In genomic region chrX:63740382-63740781, GRCh38 we compare ENCODE assay signal across 20 cellular contexts. TPM values are rescaled to one million over a fixed set of nuclear protein-coding genes. Genes with fewer than 3 reads are reported as not detected.
A peak's percentile ranks its signal among the peaks of the same experiment; 100 is the strongest.
DNase-seq lines count a peak whose midpoint lies in the region; ATAC-seq, FAIRE-seq and TF ChIP-seq lines count a peak whose summit lies in the region.
"Had no signal": no experiment of that assay in that cellular context is flagged by ENCODE, and none has a peak within 500 bp of the region (broad histone marks: within the 10 kb centered on the region; RNA-seq: fewer than 3 reads in every experiment).

No MANE protein-coding gene starts in this region.

- no peak overlapping the region for H3K4me3 Mint-ChIP-seq in activated CD8-positive, alpha-beta memory T cell treated with anti-CD3 and anti-CD28 coated beads, Interleukin-2, amount 10 ng/mL, durations not matched to agents 7 days and 5 days
- no peak overlapping the region for H3K4me3 Mint-ChIP-seq in stimulated activated effector memory CD8-positive, alpha-beta T cell treated with anti-CD3 and anti-CD28 coated beads, Interleukin-12 subunit alpha, Interleukin-12 subunit beta, amount 100 ng/mL, for 72 hours
- H3K4me3 Mint-ChIP-seq: naive thymus-derived CD4-positive, alpha-beta T cell had no signal

- TF ChIP-seq RAD21 in HepG2 (CRISPR knock-in tag; IDR thresholded peaks at IDR 0.05): no peak

- H3K4me2 ChIP-seq in HepG2 (ENCODE audit: low read depth, low read length): no peak overlapping the region

- no peaks in the 10 kb centered on the region for H3K9me3 ChIP-seq in HepG2 (ENCODE audit: low read length)

- no peaks in the 10 kb centered on the region for H3K79me2 ChIP-seq in HepG2 (ENCODE audit: insufficient read depth, low read length)

- TF ChIP-seq CTCF in HepG2 (CRISPR knock-in tag; IDR thresholded peaks at IDR 0.05): no peak

- H3K27me3 Mint-ChIP-seq in activated CD8-positive, alpha-beta memory T cell treated with anti-CD3 and anti-CD28 coated beads, Interleukin-2, amount 10 ng/mL, durations not matched to agents 7 days and 5 days: no peaks in the 10 kb centered on the region
- H3K27me3 Mint-ChIP-seq: naive thymus-derived CD4-positive, alpha-beta T cell had no signal

- H3K9me3 Mint-ChIP-seq in activated CD8-positive, alpha-beta memory T cell treated with anti-CD3 and anti-CD28 coated beads, Interleukin-2, amount 10 ng/mL, durations not matched to agents 7 days and 5 days (ENCODE audit: low read depth): no peaks in the 10 kb centered on the region
- H3K9me3 Mint-ChIP-seq in stimulated activated effector memory CD8-positive, alpha-beta T cell treated with anti-CD3 and anti-CD28 coated beads, Interleukin-12 subunit alpha, Interleukin-12 subunit beta, amount 100 ng/mL, for 72 hours: no peaks in the 10 kb centered on the region
- H3K9me3 Mint-ChIP-seq: naive thymus-derived CD4-positive, alpha-beta T cell had no signal

- POLR2A ChIA-PET in HepG2 (lab: Yijun Ruan, JAX): no interaction called here

- peak; percentile 53 for ATAC-seq in activated CD8-positive, alpha-beta memory T cell treated with anti-CD3 and anti-CD28 coated beads, Interleukin-2, amount 10 ng/mL, durations not matched to agents 7 days and 5 days
- peak; percentile 78 for ATAC-seq in GM21717 (IDR thresholded peaks at IDR 0.05; ENCODE audit: unreplicated experiment)
- ATAC-seq in HG03064 (IDR thresholded peaks at IDR 0.05; ENCODE audit: low read depth, unreplicated experiment): peak; percentile 61
- ATAC-seq in stimulated activated effector memory CD8-positive, alpha-beta T cell treated with anti-CD3 and anti-CD28 coated beads, Interleukin-12 subunit alpha, Interleukin-12 subunit beta, amount 100 ng/mL, for 72 hours: peak; percentile 60
- ATAC-seq in HepG2: no peak
- ATAC-seq: naive thymus-derived CD4-positive, alpha-beta T cell had no signal

- H3K36me3 Mint-ChIP-seq in activated CD8-positive, alpha-beta memory T cell treated with anti-CD3 and anti-CD28 coated beads, Interleukin-2, amount 10 ng/mL, durations not matched to agents 7 days and 5 days: peaks cover 25% of the 10 kb centered on the region
- H3K36me3 Mint-ChIP-seq in stimulated activated effector memory CD8-positive, alpha-beta T cell treated with anti-CD3 and anti-CD28 coated beads, Interleukin-12 subunit alpha, Interleukin-12 subunit beta, amount 100 ng/mL, for 72 hours: no peaks in the 10 kb centered on the region

- H3K4me1 Mint-ChIP-seq in activated CD8-positive, alpha-beta memory T cell treated with anti-CD3 and anti-CD28 coated beads, Interleukin-2, amount 10 ng/mL, durations not matched to agents 7 days and 5 days: peaks cover 83% of the 10 kb centered on the region
- peaks cover 43% of the 10 kb centered on the region for H3K4me1 Mint-ChIP-seq in stimulated activated effector memory CD8-positive, alpha-beta T cell treated with anti-CD3 and anti-CD28 coated beads, Interleukin-12 subunit alpha, Interleukin-12 subunit beta, amount 100 ng/mL, for 72 hours

- 10% methylated on average over 1 of the region's 2 CpGs for WGBS in HepG2 (ENCODE audit: low lambda C conversion rate)

- in situ Hi-C loops in HepG2 (cut with HindIII; ENCODE audit: extremely low pct_ligation_motif_present, low pct_unique_long_range_greater_than_20kb): no loop called here

- no peak for TF ChIP-seq POLR2A in HepG2 (IDR thresholded peaks at IDR 0.05; ENCODE audit: insufficient read depth in 1 of 2, low read depth in 2 of 2, low read length in 2 of 2)

- H3K4me1 ChIP-seq in HepG2 (ENCODE audit: insufficient read depth, low read length): no peaks in the 10 kb centered on the region

- no peak overlapping the region for H3K4me3 ChIP-seq in HepG2 (replicated peaks in 1 of 3; ENCODE audit: insufficient read depth in 1 of 3, low read depth in 2 of 3, low read length in 3 of 3)
- H3K4me3 ChIP-seq: lung had no signal

- H3K27ac ChIP-seq in HepG2 (ENCODE audit: extremely low read length, insufficient read depth, low read length): no peak overlapping the region
- H3K27ac ChIP-seq: 22Rv1, WERI-Rb-1 had no signal

- CTCF ChIA-PET in activated CD8-positive, alpha-beta memory T cell treated with anti-CD3 and anti-CD28 coated beads, Interleukin-2, amount 10 ng/mL, durations not matched to agents 7 days and 5 days (lab: Charles Lee): interaction anchor here (2.5 kb wide), 1 partner anchor 14 kb away, joined by 8 read pairs; a partner anchor contains a TSS
- CTCF ChIA-PET in HepG2 (lab: Yijun Ruan, JAX; ENCODE audit: low intra/inter-chr PET ratio, low total read pairs): no interaction called here

- H3K9ac ChIP-seq in HepG2 (ENCODE audit: insufficient read depth, low read depth, low read length): no peak overlapping the region

- BruUV-seq in HepG2 (replicated peaks; lab: Mats Ljungman, UMichigan): no TSS peak

- H4K20me1 ChIP-seq in HepG2 (ENCODE audit: insufficient read depth, low read length): no peaks in the 10 kb centered on the region

- TF ChIP-seq EP300 in HepG2 (IDR thresholded peaks at IDR 0.05; ENCODE audit: low read depth in 2 of 2, low read length in 2 of 2) (no peak), HepG2 (CRISPR knock-in tag; IDR thresholded peaks at IDR 0.05; ENCODE audit: borderline replicate concordance) (no peak)

- no peak for FAIRE-seq in HepG2 (lab: Jason Lieb, UNC)
- FAIRE-seq: colon, RCC 7860 had no signal

- no peak for DNase-seq in activated CD8-positive, alpha-beta memory T cell treated with anti-CD3 and anti-CD28 coated beads, Interleukin-2, amount 10 ng/mL, durations not matched to agents 7 days and 5 days
- no peak for DNase-seq in activated CD8-positive, alpha-beta memory T cell treated with anti-CD3 and anti-CD28 coated beads, Interleukin-2, amount 50 U/mL, for 4 hours
- no peak for DNase-seq in stimulated activated effector memory CD8-positive, alpha-beta T cell treated with anti-CD3 and anti-CD28 coated beads, Interleukin-12 subunit alpha, Interleukin-12 subunit beta, amount 100 ng/mL, for 72 hours (ENCODE audit: low spot score in 2 of 2)
- DNase-seq in HuH-7 (ENCODE audit: low spot score) (no peak), HepG2 (ENCODE audit: low spot score) (no peak), NCI-H2081 treated with DMSO at 0.1 percent for 48 hours (lab: John Stamatoyannopoulos, UW) (no peak)
- DNase-seq: activated gamma-delta T cell; anterior cingulate cortex; C1 segment of cervical spinal cord; naive thymus-derived CD4-positive, alpha-beta T cell; NCI-H1694; NCI-H524 treated with DMSO at 0.1 percent for 48 hours; SW 1271; WERI-Rb-1 had no signal

- H3K27me3 ChIP-seq in HepG2 (ENCODE audit: control insufficient read depth in 1 of 2, insufficient read depth in 2 of 2, low read length in 2 of 2): no peaks in the 10 kb centered on the region

- no peaks in the 10 kb centered on the region for H3K36me3 ChIP-seq in HepG2 (replicated peaks in 1 of 2; ENCODE audit: control insufficient read depth in 1 of 2, insufficient read depth in 2 of 2, low read length in 2 of 2)
- H3K36me3 ChIP-seq: WERI-Rb-1 had no signal

- intact Hi-C loops in HepG2 (cut with micrococcal nuclease; ENCODE audit: unreplicated experiment): no loop called here

- H2AFZ ChIP-seq in HepG2 (ENCODE audit: low read length): no peak overlapping the region

- H3K27ac Mint-ChIP-seq in activated CD8-positive, alpha-beta memory T cell treated with anti-CD3 and anti-CD28 coated beads, Interleukin-2, amount 10 ng/mL, durations not matched to agents 7 days and 5 days: peak overlapping the region; percentile 28
- H3K27ac Mint-ChIP-seq in stimulated activated effector memory CD8-positive, alpha-beta T cell treated with anti-CD3 and anti-CD28 coated beads, Interleukin-12 subunit alpha, Interleukin-12 subunit beta, amount 100 ng/mL, for 72 hours: no peak overlapping the region

TF ChIP-seq in HepG2, 621 proteins besides CTCF, POLR2A, EP300 and RAD21 (continues in another document):
- TF ChIP-seq, protein P1, sequence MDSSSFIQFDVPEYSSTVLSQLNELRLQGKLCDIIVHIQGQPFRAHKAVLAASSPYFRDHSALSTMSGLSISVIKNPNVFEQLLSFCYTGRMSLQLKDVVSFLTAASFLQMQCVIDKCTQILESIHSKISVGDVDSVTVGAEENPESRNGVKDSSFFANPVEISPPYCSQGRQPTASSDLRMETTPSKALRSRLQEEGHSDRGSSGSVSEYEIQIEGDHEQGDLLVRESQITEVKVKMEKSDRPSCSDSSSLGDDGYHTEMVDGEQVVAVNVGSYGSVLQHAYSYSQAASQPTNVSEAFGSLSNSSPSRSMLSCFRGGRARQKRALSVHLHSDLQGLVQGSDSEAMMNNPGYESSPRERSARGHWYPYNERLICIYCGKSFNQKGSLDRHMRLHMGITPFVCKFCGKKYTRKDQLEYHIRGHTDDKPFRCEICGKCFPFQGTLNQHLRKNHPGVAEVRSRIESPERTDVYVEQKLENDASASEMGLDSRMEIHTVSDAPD (CRISPR knock-in tag; IDR thresholded peaks at IDR 0.05): no peak

RNA-seq across cellular contexts. Expression of gene ARHGEF9, which starts 44.6 kb away (rescaled TPM):
- total RNA-seq in activated CD8-positive, alpha-beta memory T cell treated with anti-CD3 and anti-CD28 coated beads, Interleukin-2, amount 10 ng/mL, durations not matched to agents 7 days and 5 days: 10 to 100 TPM; 42.8 to 54.1 TPM
- total RNA-seq in HepG2 (2016; rRNA removed; fragmentation: Illumina TruSeq; extraction: Trizol): 1.8 and 2.0 TPM in 2 replicates
- 1.5 and 1.8 TPM in 2 replicates for total RNA-seq in HepG2 (2016; cell fraction: cytosol; rRNA removed; fragmentation: Illumina TruSeq; extraction: Trizol; ENCODE audit: low read depth)
- 0.88 and 1.8 TPM in 2 replicates for total RNA-seq in HepG2 (2016; cell fraction: insoluble cytoplasmic fraction; rRNA removed; fragmentation: Illumina TruSeq; extraction: Trizol)
- total RNA-seq in HepG2 (2016; cell fraction: membrane; rRNA removed; fragmentation: Illumina TruSeq; extraction: Trizol): 0.80 and 2.1 TPM in 2 replicates
- total RNA-seq in HepG2 (2016; cell fraction: nucleus; rRNA removed; fragmentation: Illumina TruSeq; extraction: Trizol): 1.3 and 2.9 TPM in 2 replicates
- polyA plus RNA-seq in HepG2 (2011; rRNA removed): 0.67 and 0.91 TPM in 2 replicates
- polyA plus RNA-seq in HepG2 (2011; cell fraction: cytosol; rRNA removed): 0.36 and 0.63 TPM in 2 replicates
- 1.00 and 1.4 TPM in 2 replicates for polyA plus RNA-seq in HepG2 (2011; cell fraction: nucleus; rRNA removed)
- polyA plus RNA-seq in HepG2 (2012): 0.51 and 1.3 TPM in 2 replicates
- 0.46 and 0.60 TPM in 2 replicates for polyA plus RNA-seq in HepG2 (2016; cell fraction: cytosol; fragmentation: Illumina TruSeq; extraction: Trizol; ENCODE audit: low read depth)
- polyA plus RNA-seq in HepG2 (2016; cell fraction: insoluble cytoplasmic fraction; fragmentation: Illumina TruSeq; extraction: Trizol; ENCODE audit: low read depth): 0.85 and 1.3 TPM in 2 replicates
- 0.63 and 0.65 TPM in 2 replicates for polyA plus RNA-seq in HepG2 (2016; cell fraction: membrane; fragmentation: Illumina TruSeq; extraction: Trizol; ENCODE audit: low read depth)
- polyA plus RNA-seq in HepG2 (2016; cell fraction: nucleus; fragmentation: Illumina TruSeq; extraction: Trizol; ENCODE audit: insufficient read depth, low read depth): 2.7 TPM in 2 replicates
- 0.19 and 2.0 TPM in 2 replicates for polyA minus RNA-seq in HepG2 (2011; rRNA and poly(A)+ RNA removed; ENCODE audit: low replicate concordance)
- 0.30 TPM in 1 of 2 replicates, not detected in the other for polyA minus RNA-seq in HepG2 (2011; cell fraction: cytosol; rRNA and poly(A)+ RNA removed)
- polyA minus RNA-seq in HepG2 (2011; cell fraction: nucleus; rRNA and poly(A)+ RNA removed): 2.1 and 2.3 TPM in 2 replicates

Comparison
In these comparisons a context has a peak if more than half of its experiments do, and no peak if none do; other contexts are left out.
1. RNA of gene ARHGEF9, which starts 44.6 kb away (total RNA-seq): 42.8 to 54.1 TPM in activated CD8-positive, alpha-beta memory T cell treated with anti-CD3 and anti-CD28 coated beads, Interleukin-2, amount 10 ng/mL, durations not matched to agents 7 days and 5 days; 0.80 to 2.9 TPM in HepG2; every median in the first group is over 10 times any median in the second.